17 cellular contexts compared by ENCODE assay signal in the genomic region with DNA sequence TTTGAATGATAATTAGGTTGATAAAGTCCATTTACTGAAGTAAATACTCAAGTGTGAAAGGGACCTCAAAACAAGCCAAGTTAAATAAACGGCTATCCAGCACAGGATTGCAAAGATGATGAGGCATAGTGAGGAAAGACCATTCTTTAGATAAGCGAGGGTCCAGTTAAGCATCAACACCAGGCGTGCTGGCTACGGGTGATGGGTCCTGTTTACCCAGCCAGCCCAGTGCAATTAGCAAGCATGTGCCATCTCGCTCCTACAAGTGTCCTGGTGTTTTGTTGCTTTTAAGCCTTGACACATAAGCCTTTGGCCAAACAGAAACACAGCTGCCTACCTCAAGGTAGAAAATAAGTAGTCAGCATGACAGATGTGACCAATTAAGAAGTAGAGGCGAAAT. TPM values are rescaled to one million over a fixed set of nuclear protein-coding genes. Genes with fewer than 3 reads are reported as not detected.
DNase-seq lines count a peak whose midpoint lies in the region; ATAC-seq and TF ChIP-seq lines count a peak whose summit lies in the region.
"Had no signal": no experiment of that assay in that cellular context is flagged by ENCODE, and none has a peak within 500 bp of the region (broad histone marks: within the 10 kb centered on the region; RNA-seq: fewer than 3 reads in every experiment).

No MANE protein-coding gene starts in this region.

- peak overlapping the region; percentile 2 to 95 (median 88) for H3K27ac ChIP-seq in heart right ventricle
- H3K27ac ChIP-seq in brain microvascular endothelial cell, result peak overlapping the region; percentile 69
- H3K27ac ChIP-seq in trophoblast cell (ENCODE audit: low read depth, low read length), result no peak overlapping the region
- no peak overlapping the region for H3K27ac ChIP-seq in coronary artery
- no peak overlapping the region for H3K27ac ChIP-seq in upper lobe of left lung
- H3K27ac ChIP-seq: colonic mucosa, parathyroid adenoma, RWPE1 had no signal

- TF ChIP-seq CTCF in heart right ventricle (IDR thresholded peaks at IDR 0.05) (no peak), brain microvascular endothelial cell (IDR thresholded peaks at IDR 0.05; ENCODE audit: low read depth, low read length, missing control alignments) (no peak), coronary artery (IDR thresholded peaks at IDR 0.05) (no peak), upper lobe of left lung (IDR thresholded peaks at IDR 0.05) (no peak)

- no peak for TF ChIP-seq EP300 in upper lobe of left lung (IDR thresholded peaks at IDR 0.05)

- H3K36me3 ChIP-seq in heart right ventricle (peaks cover 0 to 38% (median 0%) of the 10 kb centered on the region in 9 donors), brain microvascular endothelial cell (replicated peaks) (no peaks in the 10 kb centered on the region), trophoblast cell (ENCODE audit: control insufficient read depth in 1 of 2, insufficient read depth in 2 of 2, low read length in 2 of 2) (no peaks in the 10 kb centered on the region), upper lobe of left lung (no peaks in the 10 kb centered on the region)
- H3K36me3 ChIP-seq: colonic mucosa had no signal

- intact Hi-C loops in heart right ventricle (cut with DNase I), result loop anchor here in 3 of 10 donors (5.0 to 10.0 kb wide), 3 partner anchors 125 to 187 kb away; no protein-coding TSS in a partner anchor
- intact Hi-C loops in Right ventricle myocardium inferior (cut with DNase I), result loop anchor here (5.0 to 10.0 kb wide), 2 partner anchors 107 to 635 kb away; partner anchors contain the start of gene SKIDA1

- no peaks in the 10 kb centered on the region for H3K79me2 ChIP-seq in trophoblast cell (ENCODE audit: control insufficient read depth, insufficient read depth, low read length, poor library complexity)
- H3K79me2 ChIP-seq: parathyroid adenoma had no signal

- H3K4ac ChIP-seq in trophoblast cell (ENCODE audit: low read depth, low read length), result no peak overlapping the region

- H3K4me1 ChIP-seq in heart right ventricle, result peaks cover 0 to 38% (median 5%) of the 10 kb centered on the region in 9 donors
- H3K4me1 ChIP-seq in trophoblast cell (ENCODE audit: control insufficient read depth in 1 of 2, insufficient read depth in 2 of 2, low read length in 2 of 2), result peaks cover 5 to 10% of the 10 kb centered on the region in 2 experiments
- H3K4me1 ChIP-seq in upper lobe of left lung, result peaks cover 0 to 2% (median 0%) of the 10 kb centered on the region in 4 donors
- H3K4me1 ChIP-seq: colonic mucosa, parathyroid adenoma had no signal

- H3K79me1 ChIP-seq in trophoblast cell (ENCODE audit: low read length), result peaks cover 2% of the 10 kb centered on the region

- H3K9me3 ChIP-seq in heart right ventricle (no peaks in the 10 kb centered on the region), trophoblast cell (ENCODE audit: insufficient read depth, low read depth, low read length) (no peaks in the 10 kb centered on the region), upper lobe of left lung (no peaks in the 10 kb centered on the region)
- H3K9me3 ChIP-seq: colonic mucosa had no signal

- no peak overlapping the region for H3K9ac ChIP-seq in trophoblast cell (ENCODE audit: low read length)
- H3K9ac ChIP-seq: parathyroid adenoma had no signal

- no peak overlapping the region for H3K14ac ChIP-seq in trophoblast cell (ENCODE audit: low read length)

- H4K12ac ChIP-seq in trophoblast cell (ENCODE audit: low read depth, low read length), result no peak overlapping the region

- H3K18ac ChIP-seq in trophoblast cell (ENCODE audit: low read length), result no peak overlapping the region

- no peak for DNase-seq in heart right ventricle
- no peak for DNase-seq in Right ventricle myocardium inferior (ENCODE audit: missing footprints)
- peak; percentile 39 for DNase-seq in NCI-H510A treated with DMSO at 0.1 percent for 48 hours (lab: John Stamatoyannopoulos, UW)
- peak; percentile 22 for DNase-seq in brain microvascular endothelial cell
- peak; percentile 26 to 55 for DNase-seq in trophoblast cell
- DNase-seq in coronary artery (ENCODE audit: low spot score), result no peak
- DNase-seq in upper lobe of left lung, result no peak
- DNase-seq: activated CD4-positive, alpha-beta T cell treated with anti-CD3 and anti-CD28 coated beads for 36 hours; activated naive CD8-positive, alpha-beta T cell treated with anti-CD3 and anti-CD28 coated beads for 36 hours; colonic mucosa; erythroblast; head of caudate nucleus; HFFc6; NCI-H446 treated with DMSO at 0.1 percent for 48 hours had no signal

- H3K27me3 ChIP-seq in heart right ventricle (no peaks in the 10 kb centered on the region), brain microvascular endothelial cell (replicated peaks) (no peaks in the 10 kb centered on the region), trophoblast cell (ENCODE audit: insufficient read depth, low read length) (no peaks in the 10 kb centered on the region), upper lobe of left lung (no peaks in the 10 kb centered on the region)
- H3K27me3 ChIP-seq: colonic mucosa had no signal

- H4K8ac ChIP-seq in trophoblast cell (ENCODE audit: low read depth, low read length), result no peak overlapping the region

- no peak for ATAC-seq in heart right ventricle
- ATAC-seq in Right ventricle myocardium inferior, result no peak
- no peak for ATAC-seq in GM18858 (IDR thresholded peaks at IDR 0.05; ENCODE audit: unreplicated experiment)
- ATAC-seq in upper lobe of left lung (ENCODE audit: low FRiP score in 2 of 2), result no peak
- ATAC-seq: activated CD4-positive, alpha-beta T cell treated with anti-CD3 and anti-CD28 coated beads for 36 hours had no signal

- H3K23ac ChIP-seq in trophoblast cell (ENCODE audit: low read length), result no peak overlapping the region

- no peak for TF ChIP-seq POLR2A in upper lobe of left lung (IDR thresholded peaks at IDR 0.05)

- no peak overlapping the region for H2BK5ac ChIP-seq in trophoblast cell (ENCODE audit: low read depth, low read length, poor library complexity)

- H2AFZ ChIP-seq in trophoblast cell (ENCODE audit: insufficient read depth, low read length, poor library complexity), result no peak overlapping the region
- H2AFZ ChIP-seq: parathyroid adenoma had no signal

- H4K91ac ChIP-seq in trophoblast cell (ENCODE audit: low read depth, low read length), result no peak overlapping the region

- in situ Hi-C loops in brain microvascular endothelial cell (cut with HindIII; ENCODE audit: low pct_ligation_motif_present, low sequenced_read_pairs), result no loop called here

- H2BK12ac ChIP-seq in trophoblast cell (ENCODE audit: low read length), result no peak overlapping the region

- no peak overlapping the region for H3K4me2 ChIP-seq in trophoblast cell (ENCODE audit: low read length)

- no peak overlapping the region for H2BK120ac ChIP-seq in trophoblast cell (ENCODE audit: insufficient read depth, low read length, poor library complexity)

- peak overlapping the region in 9 of 10 donors; percentile 2 to 59 (median 35) for H3K4me3 ChIP-seq in heart right ventricle
- H3K4me3 ChIP-seq in brain microvascular endothelial cell (ENCODE audit: low read depth, low read length), result no peak overlapping the region
- no peak overlapping the region for H3K4me3 ChIP-seq in trophoblast cell (ENCODE audit: low read depth, low read length)
- no peak overlapping the region for H3K4me3 ChIP-seq in coronary artery
- H3K4me3 ChIP-seq in upper lobe of left lung, result no peak overlapping the region
- H3K4me3 ChIP-seq: colonic mucosa had no signal

- WGBS in heart right ventricle, 2 donors, result 24 to 49% methylated on average over 6 of the region's 6 CpGs
- no CpG with 5 or more reads among the region's 6 CpGs for WGBS in trophoblast cell (ENCODE audit: extremely low coverage, insufficient coverage, insufficient read length)
- 62 to 68% methylated on average over 6 of the region's 6 CpGs for WGBS in upper lobe of left lung, 2 donors

- no peak overlapping the region for H2AK5ac ChIP-seq in trophoblast cell (ENCODE audit: low read length)

RNA-seq across cellular contexts. Expression of gene NEBL, which starts 7.1 kb away (rescaled TPM):
- total RNA-seq in heart right ventricle, result 100 to 1,000 TPM; 609 to 899 (median 752) TPM
- 100 to 1,000 TPM; 113 to 680 TPM for polyA plus RNA-seq in heart right ventricle
- total RNA-seq in Right ventricle myocardium inferior, result 666 TPM
- polyA plus RNA-seq in trophoblast cell (2013), result 31.7 and 34.0 TPM in 2 replicates
- total RNA-seq in upper lobe of left lung, result 100 to 1,000 TPM in 5 of 6 donors, 10 to 100 TPM in 1; 61.2 to 274 (median 134) TPM
- total RNA-seq: HFFc6 had no signal

Comparison
In these comparisons a context has a peak if more than half of its experiments do, and no peak if none do; other contexts are left out.
1. DNase-seq: peak in NCI-H510A treated with DMSO at 0.1 percent for 48 hours (single experiment), brain microvascular endothelial cell (single experiment) and trophoblast cell (2 of 2); none in heart right ventricle (0 of 2), Right ventricle myocardium inferior (single experiment), coronary artery (single experiment) and upper lobe of left lung (0 of 2).
2. H3K27ac ChIP-seq: peak in heart right ventricle (10 of 10) and brain microvascular endothelial cell (single experiment); none in trophoblast cell (single experiment), coronary artery (0 of 2) and upper lobe of left lung (0 of 4).
3. H3K4me3 ChIP-seq: peak in heart right ventricle (9 of 10); none in brain microvascular endothelial cell (single experiment), trophoblast cell (single experiment), coronary artery (single experiment) and upper lobe of left lung (0 of 4).